7 cellular contexts compared by ENCODE assay signal in the genomic region with DNA sequence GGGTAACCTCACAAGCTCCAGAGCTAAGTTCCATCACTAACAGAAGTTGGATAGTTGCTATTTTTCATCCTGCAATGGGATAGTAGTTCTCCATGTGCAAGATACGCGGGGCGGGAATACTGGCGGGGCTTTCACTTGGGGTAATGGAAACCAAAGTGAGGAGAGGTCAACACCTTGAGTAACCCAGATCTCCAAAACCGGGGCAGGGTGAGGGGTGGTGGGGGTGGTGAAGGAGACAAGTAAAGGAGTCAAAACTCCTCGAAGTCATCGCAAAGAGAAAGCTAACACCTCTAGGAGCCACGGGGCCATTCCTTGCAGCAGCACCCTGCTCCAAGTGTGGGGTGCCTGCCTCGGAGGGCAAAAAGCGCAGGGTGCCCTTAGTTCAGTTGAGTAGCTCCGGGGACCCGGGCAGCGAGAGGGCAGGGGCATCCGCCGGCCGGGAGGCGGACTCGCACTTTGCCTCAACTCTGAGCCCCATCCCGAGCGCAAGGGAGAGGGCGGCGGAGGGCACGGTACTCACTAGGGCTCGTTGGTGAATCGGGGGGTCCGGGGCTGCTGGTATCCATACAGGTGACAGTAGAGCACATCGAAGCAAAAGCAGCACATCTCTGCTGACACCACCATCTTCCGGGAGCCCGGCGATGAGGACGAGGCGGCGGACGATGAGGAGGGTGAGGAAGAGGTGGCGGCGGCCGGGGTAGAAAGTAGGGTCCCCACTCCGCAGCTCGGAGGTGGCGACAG. TPM values are rescaled to one million over a fixed set of nuclear protein-coding genes. Genes with fewer than 3 reads are reported as not detected.
DNase-seq lines count a peak whose midpoint lies in the region; ATAC-seq and TF ChIP-seq lines count a peak whose summit lies in the region.

No MANE protein-coding gene starts in this region.

- DNase-seq in Peyer's patch = peak; percentile 26 to 59 (median 57)
- DNase-seq in activated naive CD8-positive, alpha-beta T cell treated with anti-CD3 and anti-CD28 coated beads for 36 hours = peak; percentile 30
- DNase-seq in right atrium auricular region (ENCODE audit: low spot score) = no peak
- DNase-seq in SHP77 (lab: John Stamatoyannopoulos, UW) = no peak

- no peaks in the 10 kb centered on the region for H3K9me3 ChIP-seq in Peyer's patch
- H3K9me3 ChIP-seq in right atrium auricular region = no peaks in the 10 kb centered on the region

- H3K36me3 ChIP-seq in Peyer's patch (no peaks in the 10 kb centered on the region), right atrium auricular region (no peaks in the 10 kb centered on the region), rectal smooth muscle tissue (ENCODE audit: control insufficient read depth, insufficient read depth, low read length) (no peaks in the 10 kb centered on the region)

- no peaks in the 10 kb centered on the region for H3K9me3 Mint-ChIP-seq in activated naive CD8-positive, alpha-beta T cell treated with anti-CD3 and anti-CD28 coated beads for 36 hours

- H3K4me1 ChIP-seq in Peyer's patch = no peaks in the 10 kb centered on the region
- H3K4me1 ChIP-seq in right atrium auricular region = no peaks in the 10 kb centered on the region
- H3K4me1 ChIP-seq in rectal smooth muscle tissue (ENCODE audit: control insufficient read depth, insufficient read depth, low read length) = no peaks in the 10 kb centered on the region

- peak overlapping the region; percentile 28 for H3K9ac ChIP-seq in rectal smooth muscle tissue (ENCODE audit: low read length)

- H3K27ac ChIP-seq in Peyer's patch (peak overlapping the region; percentile 81 to 91 (median 85)), right atrium auricular region (peak overlapping the region; percentile 78 to 82), rectal smooth muscle tissue (ENCODE audit: low read depth, low read length) (peak overlapping the region; percentile 63)

- ATAC-seq in GM18517 (IDR thresholded peaks at IDR 0.05; ENCODE audit: unreplicated experiment) = peak; percentile 4
- peak; percentile 13 for ATAC-seq in HG02763 (IDR thresholded peaks at IDR 0.05; ENCODE audit: unreplicated experiment)

- no peak for TF ChIP-seq CTCF in Peyer's patch (IDR thresholded peaks at IDR 0.05)
- TF ChIP-seq CTCF in right atrium auricular region (IDR thresholded peaks at IDR 0.05) = no peak

- H3K27ac Mint-ChIP-seq in activated naive CD8-positive, alpha-beta T cell treated with anti-CD3 and anti-CD28 coated beads for 36 hours = peak overlapping the region; percentile 83

- H3K36me3 Mint-ChIP-seq in activated naive CD8-positive, alpha-beta T cell treated with anti-CD3 and anti-CD28 coated beads for 36 hours = peaks cover 2% of the 10 kb centered on the region

- H3K4me3 ChIP-seq in Peyer's patch (peak overlapping the region; percentile 57 to 93 (median 84)), right atrium auricular region (peak overlapping the region; percentile 67 to 74), rectal smooth muscle tissue (ENCODE audit: low read length) (peak overlapping the region; percentile 75)

- peaks cover 3% of the 10 kb centered on the region for H3K27me3 Mint-ChIP-seq in activated naive CD8-positive, alpha-beta T cell treated with anti-CD3 and anti-CD28 coated beads for 36 hours

- TF ChIP-seq POLR2A in Peyer's patch (IDR thresholded peaks at IDR 0.05) = no peak

- H3K27me3 ChIP-seq in Peyer's patch (no peaks in the 10 kb centered on the region), right atrium auricular region (no peaks in the 10 kb centered on the region), rectal smooth muscle tissue (ENCODE audit: control insufficient read depth, insufficient read depth, low read length) (peaks cover 2% of the 10 kb centered on the region)

- peak overlapping the region; percentile 91 for H3K4me3 Mint-ChIP-seq in activated naive CD8-positive, alpha-beta T cell treated with anti-CD3 and anti-CD28 coated beads for 36 hours

- H3K4me1 Mint-ChIP-seq in activated naive CD8-positive, alpha-beta T cell treated with anti-CD3 and anti-CD28 coated beads for 36 hours = peaks cover 19% of the 10 kb centered on the region

RNA-seq across cellular contexts. Expression of a gene that starts 0.6 kb away (rescaled TPM):
- total RNA-seq in Peyer's patch = 1 to 10 TPM; 7.4 to 10.0 (median 8.2) TPM
- 10 to 100 TPM; 11.6 to 11.8 TPM for total RNA-seq in activated naive CD8-positive, alpha-beta T cell treated with anti-CD3 and anti-CD28 coated beads for 36 hours
- 1 to 10 TPM; 1.7 to 2.5 TPM for total RNA-seq in right atrium auricular region

RNA-seq across cellular contexts. Expression of a gene that starts 41.4 kb away (rescaled TPM):
- total RNA-seq in Peyer's patch (not detected), right atrium auricular region (under 1 TPM; 0.41 to 0.67 TPM)
- total RNA-seq in activated naive CD8-positive, alpha-beta T cell treated with anti-CD3 and anti-CD28 coated beads for 36 hours = not detected

Comparison
In these comparisons a context has a peak if more than half of its experiments do, and no peak if none do; other contexts are left out.
1. DNase-seq: peak in Peyer's patch (3 of 3) and activated naive CD8-positive, alpha-beta T cell treated with anti-CD3 and anti-CD28 coated beads for 36 hours (single experiment); none in right atrium auricular region (single experiment) and SHP77 (0 of 2).
2. Peak in every context shown above with its lines, with median percentiles within 50 percentile points of each other: H3K27ac ChIP-seq and H3K4me3 ChIP-seq.